In genomic region chr4:102438873-102439614, GRCh38 we compare ENCODE assay signal across 9 cellular contexts.
DNase-seq lines count a peak whose midpoint lies in the region; ATAC-seq and TF ChIP-seq lines count a peak whose summit lies in the region.
"Had no signal": no experiment of that assay in that cellular context is flagged by ENCODE, and none has a peak within 500 bp of the region (broad histone marks: within the 10 kb centered on the region; RNA-seq: fewer than 3 reads in every experiment).

No MANE protein-coding gene starts in this region.

- no TSS peak for BruUV-seq in PC-9 (replicated peaks; lab: Mats Ljungman, UMichigan)

- H4K20me1 ChIP-seq in DND-41 (ENCODE audit: insufficient read depth, low read length) (no peaks in the 10 kb centered on the region), PC-9 (ENCODE audit: insufficient read depth) (no peaks in the 10 kb centered on the region)

- H3K36me3 ChIP-seq in DND-41 (ENCODE audit: insufficient read depth, low read length) (no peaks in the 10 kb centered on the region), PC-9 (ENCODE audit: low read depth) (no peaks in the 10 kb centered on the region), ovary (no peaks in the 10 kb centered on the region)

- no peak for TF ChIP-seq CTCF in DND-41 (IDR thresholded peaks at IDR 0.05; ENCODE audit: borderline replicate concordance, extremely low read depth, low read length, poor library complexity, severe bottlenecking)
- no peak for TF ChIP-seq CTCF in PC-9 (conservative IDR thresholded peaks at IDR 0.05)
- TF ChIP-seq CTCF in fibroblast of the aortic adventitia (IDR thresholded peaks at IDR 0.05; ENCODE audit: insufficient read depth, low read length): no peak
- no peak for TF ChIP-seq CTCF in ovary (IDR thresholded peaks at IDR 0.05)

- ATAC-seq in DND-41 (ENCODE audit: insufficient read depth, low read depth): peak; percentile 35; the same call in 1 of the 3 replicates
- ATAC-seq in HG02623 (IDR thresholded peaks at IDR 0.05; ENCODE audit: unreplicated experiment): no peak

- H3K4me3 ChIP-seq in DND-41 (ENCODE audit: low read depth in 1 of 2, low read length in 2 of 2) (no peak overlapping the region), PC-9 (no peak overlapping the region), fibroblast of the aortic adventitia (ENCODE audit: low read depth, low read length) (no peak overlapping the region), ovary (no peak overlapping the region)

- 8 to 10% (median 8%) methylated on average over 4 of the region's 4 CpGs for WGBS in ovary, 3 donors

- H3K4me2 ChIP-seq in DND-41 (ENCODE audit: insufficient read depth, low read length): no peak overlapping the region
- no peak overlapping the region; the same call in 1 of the 2 replicates for H3K4me2 ChIP-seq in PC-9

- peak; percentile 74 for TF ChIP-seq EP300 in ovary (IDR thresholded peaks at IDR 0.05)

- DNase-seq in DND-41 (no peak), PC-9 (peak; percentile 3 to 51), fibroblast of the aortic adventitia (ENCODE audit: low read depth) (peak; percentile 97), ovary (peak in 2 of 5 donors; percentile 13 to 58), NK-92 (lab: John Stamatoyannopoulos, UW; ENCODE audit: unreplicated experiment) (no peak)
- DNase-seq in NK-92 treated with Interleukin-12 subunit alpha and Interleukin-12 subunit beta, amount 100 ng/mL, for 24 hours (lab: John Stamatoyannopoulos, UW): no peak
- no peak for DNase-seq in activated naive CD4-positive, alpha-beta T cell (lab: John Stamatoyannopoulos, UW)
- DNase-seq: cerebellar nuclear complex had no signal

- no peak for TF ChIP-seq POLR2A in ovary (IDR thresholded peaks at IDR 0.05)

- H2AFZ ChIP-seq in DND-41 (ENCODE audit: low read depth, low read length): peak overlapping the region; percentile 57
- H2AFZ ChIP-seq in PC-9: no peak overlapping the region

- H3K27me3 ChIP-seq in DND-41 (ENCODE audit: insufficient read depth, low read length, poor library complexity) (no peaks in the 10 kb centered on the region), PC-9 (ENCODE audit: insufficient read depth, low read depth) (no peaks in the 10 kb centered on the region), ovary (no peaks in the 10 kb centered on the region)

- H3K79me2 ChIP-seq in DND-41 (ENCODE audit: insufficient read depth, low read length) (no peaks in the 10 kb centered on the region), PC-9 (ENCODE audit: low read depth) (no peaks in the 10 kb centered on the region)

- no peaks in the 10 kb centered on the region for H3K9me3 ChIP-seq in DND-41 (ENCODE audit: insufficient read depth, low read length, severe bottlenecking)
- H3K9me3 ChIP-seq in PC-9 (ENCODE audit: insufficient read depth, low read depth): no peaks in the 10 kb centered on the region
- no peaks in the 10 kb centered on the region for H3K9me3 ChIP-seq in ovary

- H3F3A ChIP-seq in PC-9 (ENCODE audit: insufficient read depth, low read depth): no peaks in the 10 kb centered on the region

- POLR2A ChIA-PET in PC-9 (lab: Charles Lee; ENCODE audit: unreplicated experiment): no interaction called here

- intact Hi-C loops in PC-9 (cut with micrococcal nuclease; ENCODE audit: unreplicated experiment): loop anchor here (10.0 kb wide), 2 partner anchors 186 to 356 kb away; no protein-coding TSS in a partner anchor
- intact Hi-C loops in ovary (cut with DNase I): loop anchor here in 2 of 4 donors (10.0 kb wide), 1 partner anchor 656 kb away; the partner anchor contains the start of gene BDH2 (in 2 of the 2)

- H3K4me1 ChIP-seq in DND-41 (ENCODE audit: insufficient read depth, low read length) (peaks cover 8% of the 10 kb centered on the region), PC-9 (replicated peaks; ENCODE audit: insufficient read depth) (peaks cover 18% of the 10 kb centered on the region), ovary (ENCODE audit: insufficient read depth) (peaks cover 4% of the 10 kb centered on the region)

- CTCF ChIA-PET in PC-9 (lab: Charles Lee): no interaction called here

- no peaks in the 10 kb centered on the region for H3K9me2 ChIP-seq in PC-9 (ENCODE audit: insufficient read depth)

- H3K27ac ChIP-seq in DND-41 (ENCODE audit: low read length) (no peak overlapping the region), PC-9 (peak overlapping the region; percentile 26; the same call in 1 of the 2 replicates), ovary (peak overlapping the region in 1 of 2 donors; percentile 57)

- H3K9ac ChIP-seq in DND-41 (ENCODE audit: low read depth, low read length): no peak overlapping the region

Comparison
In these comparisons a context has a peak if more than half of its experiments do, and no peak if none do; other contexts are left out.
1. DNase-seq: peak in PC-9 (2 of 2) and fibroblast of the aortic adventitia (single experiment); none in DND-41 (single experiment), NK-92 treated with Interleukin-12 subunit alpha and Interleukin-12 subunit beta, amount 100 ng/mL, for 24 hours (single experiment), activated naive CD4-positive, alpha-beta T cell (0 of 4) and NK-92 (single experiment).